In genomic region chr11:84390441-84391078, GRCh38 we compare ENCODE assay signal across 16 cellular contexts.
A peak's percentile ranks its signal among the peaks of the same experiment; 100 is the strongest.
DNase-seq lines count a peak whose midpoint lies in the region; ATAC-seq, FAIRE-seq and TF ChIP-seq lines count a peak whose summit lies in the region.
"Had no signal": no experiment of that assay in that cellular context is flagged by ENCODE, and none has a peak within 500 bp of the region (broad histone marks: within the 10 kb centered on the region; RNA-seq: fewer than 3 reads in every experiment).

No MANE protein-coding gene starts in this region.

- H3K9me2 ChIP-seq in GM23338 (ENCODE audit: insufficient read depth) = no peaks in the 10 kb centered on the region

- no peaks in the 10 kb centered on the region for H3F3A ChIP-seq in GM23338 (replicated peaks; ENCODE audit: low read depth)

- H3K27me3 Mint-ChIP-seq in GM23338 (ENCODE audit: insufficient read depth, low read depth, poor library complexity) = peaks cover 5% of the 10 kb centered on the region

- TF ChIP-seq CTCF in A549 (IDR thresholded peaks at IDR 0.05) (no peak), GM23338 (conservative IDR thresholded peaks at IDR 0.05; ENCODE audit: low read depth in 2 of 2) (peak; percentile 70 to 85), Panc1 (IDR thresholded peaks at IDR 0.05) (peak; percentile 21)

- in situ Hi-C loops in Panc1 (cut with HindIII; ENCODE audit: low pct_unique_long_range_greater_than_20kb, low sequenced_read_pairs) = no loop called here

- no TSS peak for BruUV-seq in Panc1 (replicated peaks; lab: Mats Ljungman, UMichigan)

- DNase-seq in A549 (ENCODE audit: low read depth in 1 of 2, low spot score in 1 of 2) = no peak
- peak; percentile 92 for DNase-seq in GM23338 (ENCODE audit: low spot score)
- DNase-seq in Panc1 (ENCODE audit: low read depth, low spot score) = no peak
- peak; percentile 3 for DNase-seq in epithelial cell of prostate (ENCODE audit: low read depth, low spot score)
- no peak for DNase-seq in HuH-7.5 (ENCODE audit: low spot score)
- no peak for DNase-seq in ecto neural progenitor cell (ENCODE audit: low spot score)
- no peak for DNase-seq in activated T-cell treated with anti-CD3 and anti-CD28 coated beads, Interleukin-2, amount 50 U/mL, for 48 hours
- DNase-seq: activated CD4-positive, CD25-positive, alpha-beta regulatory T cell; activated T-cell treated with anti-CD3 and anti-CD28 coated beads, Interleukin-2, amount 50 U/mL, for 1 hour; anterior cingulate cortex; mucosa of descending colon; NCI-H2171 treated with DMSO at 0.1 percent for 48 hours; stimulated activated CD4-positive, alpha-beta T cell treated with anti-CD3 and anti-CD28 coated beads, Interleukin-4, amount 100 ng/mL, for 1 hour; stimulated activated naive CD8-positive, alpha-beta T cell treated with anti-CD3 and anti-CD28 coated beads, Interleukin-15, Interleukin-2, amounts not matched to agents 100 U/mL and 50 U/mL, for 24 hours had no signal

- H3K36me3 Mint-ChIP-seq in GM23338 (ENCODE audit: low read depth) = no peaks in the 10 kb centered on the region

- no peaks in the 10 kb centered on the region for H3K79me2 ChIP-seq in GM23338 (replicated peaks; ENCODE audit: insufficient read depth)

- CTCF ChIA-PET in A549 (lab: Yijun Ruan, JAX) = interaction anchor here (1.0 kb wide), 1 partner anchor 11 kb away, joined by 3 read pairs; no protein-coding TSS in a partner anchor
- CTCF ChIA-PET in Panc1 (lab: Charles Lee) = no interaction called here

- TF ChIP-seq POLR2A in A549 (IDR thresholded peaks at IDR 0.05; ENCODE audit: low read length) = no peak

- H3K27me3 ChIP-seq in GM23338 (ENCODE audit: insufficient read depth) = no peaks in the 10 kb centered on the region
- no peaks in the 10 kb centered on the region for H3K27me3 ChIP-seq in Panc1 (ENCODE audit: control insufficient read depth, insufficient read depth, low read length)

- 21% methylated on average over 6 of the region's 6 CpGs for WGBS in A549 (ENCODE audit: missing lambda C conversion rate)

- no peaks in the 10 kb centered on the region for H3K36me3 ChIP-seq in GM23338 (ENCODE audit: insufficient read depth)
- no peaks in the 10 kb centered on the region for H3K36me3 ChIP-seq in Panc1 (ENCODE audit: control insufficient read depth, insufficient read depth, low read length)
- H3K36me3 ChIP-seq: prostate gland had no signal

- H3K9me3 ChIP-seq in A549 (no peaks in the 10 kb centered on the region), Panc1 (ENCODE audit: control insufficient read depth, insufficient read depth, low read depth, low read length) (no peaks in the 10 kb centered on the region)
- H3K9me3 ChIP-seq: mucosa of descending colon, prostate gland had no signal

- H3K4me3 Mint-ChIP-seq in GM23338 = no peak overlapping the region

- no peaks in the 10 kb centered on the region for H3K4me1 ChIP-seq in A549
- no peaks in the 10 kb centered on the region; the same call in 1 of the 2 replicates for H3K4me1 ChIP-seq in GM23338 (ENCODE audit: insufficient read depth)
- H3K4me1 ChIP-seq in Panc1 (ENCODE audit: control insufficient read depth, insufficient read depth, low read length) = no peaks in the 10 kb centered on the region
- H3K4me1 ChIP-seq: prostate gland had no signal

- H3K4me2 ChIP-seq in A549 (no peak overlapping the region), GM23338 (no peak overlapping the region)

- H3K27ac Mint-ChIP-seq in GM23338 = peak overlapping the region; percentile 61; the same call in 1 of the 2 replicates

- no peaks in the 10 kb centered on the region for H4K20me1 ChIP-seq in GM23338 (replicated peaks; ENCODE audit: insufficient read depth)

- ATAC-seq in A549 (peak; percentile 43 to 54; a peak in 1 of 6 replicates), GM23338 (peak; percentile 99), Panc1 (no peak), GM19351 (IDR thresholded peaks at IDR 0.05; ENCODE audit: unreplicated experiment) (no peak)
- ATAC-seq: mucosa of descending colon; stimulated activated naive CD8-positive, alpha-beta T cell treated with anti-CD3 and anti-CD28 coated beads, Interleukin-15, Interleukin-2, amounts not matched to agents 100 U/mL and 50 U/mL, for 24 hours had no signal

- peaks cover 18% of the 10 kb centered on the region for H3K4me1 Mint-ChIP-seq in GM23338

- FAIRE-seq in A549 (lab: Jason Lieb, UNC) = no peak

- H3K27ac ChIP-seq in A549 (no peak overlapping the region), GM23338 (ENCODE audit: low read depth) (0 out of 2 replicates have a peak overlapping the region, but pooled peaks have one; percentile 3), Panc1 (ENCODE audit: low read length) (no peak overlapping the region), epithelial cell of prostate (no peak overlapping the region)
- H3K27ac ChIP-seq: prostate gland had no signal

- TF ChIP-seq RAD21 in A549 (conservative IDR thresholded peaks at IDR 0.05 in 1 of 2, IDR thresholded peaks at IDR 0.05 in 1 of 2) = no peak

- POLR2A ChIA-PET in A549 (lab: Yijun Ruan, JAX) = no interaction called here
- POLR2A ChIA-PET in Panc1 (lab: Charles Lee) = no interaction called here

- no peaks in the 10 kb centered on the region for H3K9me3 Mint-ChIP-seq in GM23338

- no peak for TF ChIP-seq EP300 in A549 (IDR thresholded peaks at IDR 0.05)

- intact Hi-C loops in Panc1 (cut with micrococcal nuclease; ENCODE audit: unreplicated experiment) = no loop called here

- no peak overlapping the region for H2AFZ ChIP-seq in GM23338

- H3K4me3 ChIP-seq in A549 (no peak overlapping the region), GM23338 (no peak overlapping the region), Panc1 (ENCODE audit: low read depth in 2 of 2, low read length in 2 of 2) (no peak overlapping the region)
- H3K4me3 ChIP-seq: mucosa of descending colon, prostate gland had no signal

TF ChIP-seq in A549, 52 proteins besides CTCF, POLR2A, EP300 and RAD21 (continues in another document):
- no peak for TF ChIP-seq HOXB13 (CRISPR knock-in tag; IDR thresholded peaks at IDR 0.05; ENCODE audit: low read depth)
- TF ChIP-seq HES2 (IDR thresholded peaks at IDR 0.05) = no peak
- no peak for TF ChIP-seq FOXS1 (CRISPR knock-in tag; IDR thresholded peaks at IDR 0.05)
- TF ChIP-seq CEBPB (IDR thresholded peaks at IDR 0.05) = no peak
- no peak for TF ChIP-seq BCL3 (IDR thresholded peaks at IDR 0.05)
- no peak for TF ChIP-seq EHF (CRISPR knock-in tag; IDR thresholded peaks at IDR 0.05)
- no peak for TF ChIP-seq HDAC2 (IDR thresholded peaks at IDR 0.05)
- no peak for TF ChIP-seq HOXB5 (CRISPR knock-in tag; IDR thresholded peaks at IDR 0.05)
- no peak for TF ChIP-seq RARB (CRISPR knock-in tag; IDR thresholded peaks at IDR 0.05)
- TF ChIP-seq MAFK (IDR thresholded peaks at IDR 0.05; ENCODE audit: partially characterized antibody) = no peak

TF ChIP-seq in GM23338, 12 proteins besides CTCF, POLR2A, EP300 and RAD21 (continues in another document):
- TF ChIP-seq POLR2AphosphoS5 (IDR thresholded peaks at IDR 0.05; ENCODE audit: low read depth) = no peak
- no peak for TF ChIP-seq ZNF462 (CRISPR knock-in tag; IDR thresholded peaks at IDR 0.05)

Comparison
In these comparisons a context has a peak if more than half of its experiments do, and no peak if none do; other contexts are left out.
1. ATAC-seq: peak in A549 (2 of 2) and GM23338 (single experiment); none in Panc1 (single experiment) and GM19351 (single experiment).
2. DNase-seq: peak in GM23338 (single experiment) and epithelial cell of prostate (single experiment); none in A549 (0 of 2), Panc1 (single experiment), HuH-7.5 (single experiment), ecto neural progenitor cell (single experiment) and activated T-cell treated with anti-CD3 and anti-CD28 coated beads, Interleukin-2, amount 50 U/mL, for 48 hours (0 of 2).